Comparison of ENCODE assay signal across 20 cellular contexts in genomic region chr7:106246941-106247826, GRCh38. TPM values are rescaled to one million over a fixed set of nuclear protein-coding genes. Genes with fewer than 3 reads are reported as not detected.
A peak's percentile ranks its signal among the peaks of the same experiment; 100 is the strongest.
DNase-seq lines count a peak whose midpoint lies in the region; TF ChIP-seq lines count a peak whose summit lies in the region.
"Had no signal": no experiment of that assay in that cellular context is flagged by ENCODE, and none has a peak within 500 bp of the region (broad histone marks: within the 10 kb centered on the region; RNA-seq: fewer than 3 reads in every experiment).

No MANE protein-coding gene starts in this region.

- no peaks in the 10 kb centered on the region for H4K20me1 ChIP-seq in PC-9 (ENCODE audit: insufficient read depth)

- intact Hi-C loops in activated CD4-positive, alpha-beta memory T cell treated with anti-CD3 and anti-CD28 coated beads for 36 hours (cut with micrococcal nuclease): no loop called here
- intact Hi-C loops in PC-9 (cut with micrococcal nuclease; ENCODE audit: unreplicated experiment): no loop called here

- peaks cover 32% of the 10 kb centered on the region for H3K36me3 ChIP-seq in PC-9 (ENCODE audit: low read depth)
- peaks cover 55% of the 10 kb centered on the region for H3K36me3 ChIP-seq in neutrophil
- H3K36me3 ChIP-seq: breast epithelium had no signal

- H3F3A ChIP-seq in PC-9 (ENCODE audit: insufficient read depth, low read depth): peaks cover 46% of the 10 kb centered on the region

- H3K4me1 ChIP-seq in PC-9 (replicated peaks; ENCODE audit: insufficient read depth): no peaks in the 10 kb centered on the region
- H3K4me1 ChIP-seq in neutrophil (ENCODE audit: control insufficient read depth in 1 of 2, insufficient read depth in 1 of 2, low read depth in 1 of 2, low read length in 1 of 2): peaks cover 0 to 14% of the 10 kb centered on the region in 2 experiments
- H3K4me1 ChIP-seq: BE2C, breast epithelium, esophagus squamous epithelium, prostate gland, SJCRH30 had no signal

- H3K9me3 ChIP-seq in PC-9 (ENCODE audit: insufficient read depth, low read depth): peaks cover 9% of the 10 kb centered on the region; the same call in 1 of the 2 replicates
- peaks cover 27% of the 10 kb centered on the region for H3K9me3 ChIP-seq in neutrophil
- H3K9me3 ChIP-seq: BE2C, breast epithelium, prostate gland, SJCRH30 had no signal

- H3K9me3 Mint-ChIP-seq in activated CD4-positive, alpha-beta memory T cell treated with anti-CD3 and anti-CD28 coated beads for 36 hours: peaks cover 21% of the 10 kb centered on the region
- peaks cover 12% of the 10 kb centered on the region for H3K9me3 Mint-ChIP-seq in activated CD4-positive, alpha-beta memory T cell treated with anti-CD3 and anti-CD28 coated beads, Interleukin-2, amount 10 ng/mL, durations not matched to agents 7 days and 5 days

- H3K4me3 ChIP-seq in PC-9 (no peak overlapping the region), epithelial cell of esophagus (ENCODE audit: low read length) (no peak overlapping the region), neutrophil (ENCODE audit: low read depth in 1 of 2, low read length in 1 of 2) (no peak overlapping the region)
- H3K4me3 ChIP-seq: breast epithelium, esophagus squamous epithelium, prostate gland, SJCRH30 had no signal

- TSS peak; percentile 6 for BruUV-seq in PC-9 (replicated peaks; lab: Mats Ljungman, UMichigan)

- H3K36me3 Mint-ChIP-seq in activated CD4-positive, alpha-beta memory T cell treated with anti-CD3 and anti-CD28 coated beads for 36 hours: peaks cover 40% of the 10 kb centered on the region
- peaks cover 40% of the 10 kb centered on the region for H3K36me3 Mint-ChIP-seq in activated CD4-positive, alpha-beta memory T cell treated with anti-CD3 and anti-CD28 coated beads, Interleukin-2, amount 10 ng/mL, durations not matched to agents 7 days and 5 days (ENCODE audit: low read depth)

- CTCF ChIA-PET in activated CD4-positive, alpha-beta memory T cell treated with anti-CD3 and anti-CD28 coated beads for 36 hours (lab: Charles Lee): interaction anchor here (1.0 kb wide), 1 partner anchor 215 kb away, joined by 4 read pairs; no protein-coding TSS in a partner anchor
- CTCF ChIA-PET in activated CD4-positive, alpha-beta memory T cell treated with anti-CD3 and anti-CD28 coated beads, Interleukin-2, amount 10 ng/mL, durations not matched to agents 7 days and 5 days (lab: Charles Lee): interaction anchor here (1.3 kb wide), 1 partner anchor 590 kb away, joined by 3 read pairs; no protein-coding TSS in a partner anchor
- CTCF ChIA-PET in PC-9 (lab: Charles Lee): no interaction called here

- H3K9me2 ChIP-seq in PC-9 (ENCODE audit: insufficient read depth): no peaks in the 10 kb centered on the region

- no peak overlapping the region for H3K4me3 Mint-ChIP-seq in activated CD4-positive, alpha-beta memory T cell treated with anti-CD3 and anti-CD28 coated beads for 36 hours
- no peak overlapping the region for H3K4me3 Mint-ChIP-seq in activated CD4-positive, alpha-beta memory T cell treated with anti-CD3 and anti-CD28 coated beads, Interleukin-2, amount 10 ng/mL, durations not matched to agents 7 days and 5 days

- TF ChIP-seq CTCF in PC-9 (conservative IDR thresholded peaks at IDR 0.05) (no peak), epithelial cell of esophagus (IDR thresholded peaks at IDR 0.05; ENCODE audit: insufficient read depth, low read depth, low read length, missing control alignments) (no peak), neutrophil (IDR thresholded peaks at IDR 0.05) (no peak)

- H3K27ac Mint-ChIP-seq in activated CD4-positive, alpha-beta memory T cell treated with anti-CD3 and anti-CD28 coated beads for 36 hours: peak overlapping the region; percentile 26
- H3K27ac Mint-ChIP-seq in activated CD4-positive, alpha-beta memory T cell treated with anti-CD3 and anti-CD28 coated beads, Interleukin-2, amount 10 ng/mL, durations not matched to agents 7 days and 5 days: no peak overlapping the region

- H3K4me2 ChIP-seq in PC-9: no peak overlapping the region

- no peaks in the 10 kb centered on the region for H3K4me1 Mint-ChIP-seq in activated CD4-positive, alpha-beta memory T cell treated with anti-CD3 and anti-CD28 coated beads for 36 hours (ENCODE audit: low read depth)
- no peaks in the 10 kb centered on the region for H3K4me1 Mint-ChIP-seq in activated CD4-positive, alpha-beta memory T cell treated with anti-CD3 and anti-CD28 coated beads, Interleukin-2, amount 10 ng/mL, durations not matched to agents 7 days and 5 days

- H3K27ac ChIP-seq in PC-9: peak overlapping the region; percentile 14; the same call in 1 of the 2 replicates
- peak overlapping the region; percentile 75 for H3K27ac ChIP-seq in neutrophil
- H3K27ac ChIP-seq: breast epithelium, esophagus squamous epithelium, prostate gland, SJCRH30 had no signal

- H3K27me3 ChIP-seq in PC-9 (ENCODE audit: insufficient read depth, low read depth) (no peaks in the 10 kb centered on the region), neutrophil (no peaks in the 10 kb centered on the region)
- H3K27me3 ChIP-seq: BE2C, breast epithelium, esophagus squamous epithelium, SJCRH30 had no signal

- no peak for DNase-seq in activated CD4-positive, alpha-beta memory T cell treated with anti-CD3 and anti-CD28 coated beads for 36 hours
- no peak for DNase-seq in activated CD4-positive, alpha-beta memory T cell treated with anti-CD3 and anti-CD28 coated beads, Interleukin-2, amount 10 ng/mL, durations not matched to agents 7 days and 5 days
- DNase-seq in PC-9 (no peak), epithelial cell of esophagus (ENCODE audit: low read depth) (peak; percentile 32), AML-193 (lab: John Stamatoyannopoulos, UW) (no peak), NCI-H526 (lab: John Stamatoyannopoulos, UW) (no peak)
- no peak for DNase-seq in stimulated activated CD4-positive, alpha-beta T cell treated with anti-CD3 and anti-CD28 coated beads, Interleukin-4, amount 100 ng/mL, for 24 hours
- DNase-seq: activated effector memory CD4-positive, alpha-beta T cell treated with Interleukin-2 at 50 U/mL for 16 hours; amygdala; BE2C; effector memory CD4-positive, alpha-beta T cell; esophagus squamous epithelium; GDM1; left ventricle myocardium superior; NCI-H2081 treated with DMSO at 0.1 percent for 48 hours; NCI-H446 treated with DMSO at 0.1 percent for 48 hours; SJCRH30 had no signal

- H2AFZ ChIP-seq in PC-9: no peak overlapping the region

- H3K79me2 ChIP-seq in PC-9 (ENCODE audit: low read depth): no peaks in the 10 kb centered on the region

- H3K27me3 Mint-ChIP-seq in activated CD4-positive, alpha-beta memory T cell treated with anti-CD3 and anti-CD28 coated beads for 36 hours: no peaks in the 10 kb centered on the region
- H3K27me3 Mint-ChIP-seq in activated CD4-positive, alpha-beta memory T cell treated with anti-CD3 and anti-CD28 coated beads, Interleukin-2, amount 10 ng/mL, durations not matched to agents 7 days and 5 days: no peaks in the 10 kb centered on the region

- POLR2A ChIA-PET in activated CD4-positive, alpha-beta memory T cell treated with anti-CD3 and anti-CD28 coated beads for 36 hours (lab: Charles Lee): interaction anchor here (0.5 kb wide), 1 partner anchor 584 kb away, joined by 5 read pairs; no protein-coding TSS in a partner anchor
- POLR2A ChIA-PET in activated CD4-positive, alpha-beta memory T cell treated with anti-CD3 and anti-CD28 coated beads, Interleukin-2, amount 10 ng/mL, durations not matched to agents 7 days and 5 days (lab: Charles Lee): no interaction called here
- POLR2A ChIA-PET in PC-9 (lab: Charles Lee; ENCODE audit: unreplicated experiment): interaction anchor here (0.6 kb wide), 1 partner anchor 40 kb away, joined by 4 read pairs; no protein-coding TSS in a partner anchor

RNA-seq across cellular contexts. Expression of gene NAMPT, which starts 37.6 kb away (rescaled TPM):
- total RNA-seq in activated CD4-positive, alpha-beta memory T cell treated with anti-CD3 and anti-CD28 coated beads for 36 hours: 100 to 1,000 TPM; 543 to 552 TPM
- total RNA-seq in activated CD4-positive, alpha-beta memory T cell treated with anti-CD3 and anti-CD28 coated beads, Interleukin-2, amount 10 ng/mL, durations not matched to agents 7 days and 5 days: 100 to 1,000 TPM; 130 to 134 TPM
- 208 and 302 TPM in 2 replicates for total RNA-seq in PC-9 (2021)
